Comparison of ENCODE assay signal across 19 cellular contexts in genomic region chr13:80888421-80888820, GRCh38.
DNase-seq lines count a peak whose midpoint lies in the region; ATAC-seq, FAIRE-seq and TF ChIP-seq lines count a peak whose summit lies in the region.
"Had no signal": no experiment of that assay in that cellular context is flagged by ENCODE, and none has a peak within 500 bp of the region (broad histone marks: within the 10 kb centered on the region; RNA-seq: fewer than 3 reads in every experiment).

No MANE protein-coding gene starts in this region.

- no peaks in the 10 kb centered on the region for H3F3A ChIP-seq in neural progenitor cell (ENCODE audit: low read depth)

- H3K36me3 Mint-ChIP-seq in neural progenitor cell (no peaks in the 10 kb centered on the region), endodermal cell (ENCODE audit: low read depth) (no peaks in the 10 kb centered on the region)
- H3K36me3 Mint-ChIP-seq in stimulated activated effector memory CD8-positive, alpha-beta T cell treated with anti-CD3 and anti-CD28 coated beads, Interleukin-12 subunit alpha, Interleukin-12 subunit beta, amount 100 ng/mL, for 72 hours: no peaks in the 10 kb centered on the region
- H3K36me3 Mint-ChIP-seq in activated T-cell treated with anti-CD3 and anti-CD28 coated beads, Interleukin-2, amount 50 U/mL, for 24 hours (ENCODE audit: low read depth): no peaks in the 10 kb centered on the region
- H3K36me3 Mint-ChIP-seq: CD8-positive, alpha-beta T cell had no signal

- 87 to 100% methylated on average over 2 of the region's 2 CpGs for WGBS in endodermal cell (ENCODE audit: insufficient coverage in 1 of 2, insufficient read length in 1 of 2), 2 experiments

- H3K79me2 ChIP-seq in neural progenitor cell (ENCODE audit: low read depth): no peaks in the 10 kb centered on the region

- no peak overlapping the region for H3K4me2 ChIP-seq in neural progenitor cell
- H3K4me2 ChIP-seq: BLaER1 treated with 17β-estradiol and CSF1 and Interleukin-3, amounts not matched to agents 10 nM and 100 nM; GM23338 had no signal

- ATAC-seq in stimulated activated effector memory CD8-positive, alpha-beta T cell treated with anti-CD3 and anti-CD28 coated beads, Interleukin-12 subunit alpha, Interleukin-12 subunit beta, amount 100 ng/mL, for 72 hours: peak; percentile 11
- ATAC-seq: CD8-positive, alpha-beta T cell; GM23338 had no signal

- H3K9me3 ChIP-seq in adipocyte (ENCODE audit: control insufficient read depth, low read length) (no peaks in the 10 kb centered on the region), neural progenitor cell (ENCODE audit: low read depth) (no peaks in the 10 kb centered on the region), endodermal cell (ENCODE audit: control insufficient read depth, low read length) (no peaks in the 10 kb centered on the region)
- H3K9me3 ChIP-seq: BLaER1 treated with 17β-estradiol and CSF1 and Interleukin-3, amounts not matched to agents 10 nM and 100 nM had no signal

- H3K9ac ChIP-seq in adipocyte (ENCODE audit: low read length) (peak overlapping the region; percentile 67), neural progenitor cell (no peak overlapping the region), endodermal cell (ENCODE audit: extremely low read depth, low read length, poor library complexity, severe bottlenecking) (no peak overlapping the region)
- H3K9ac ChIP-seq: BLaER1 treated with 17β-estradiol and CSF1 and Interleukin-3, amounts not matched to agents 10 nM and 100 nM had no signal

- H3K27me3 Mint-ChIP-seq in neural progenitor cell (ENCODE audit: insufficient read depth, low read depth): no peaks in the 10 kb centered on the region
- H3K27me3 Mint-ChIP-seq in endodermal cell (ENCODE audit: insufficient read depth): no peaks in the 10 kb centered on the region
- no peaks in the 10 kb centered on the region for H3K27me3 Mint-ChIP-seq in activated T-cell treated with anti-CD3 and anti-CD28 coated beads, Interleukin-2, amount 50 U/mL, for 24 hours
- H3K27me3 Mint-ChIP-seq: B cell had no signal

- no peaks in the 10 kb centered on the region for H4K20me1 ChIP-seq in neural progenitor cell (ENCODE audit: low read depth)
- H4K20me1 ChIP-seq: BLaER1 treated with 17β-estradiol and CSF1 and Interleukin-3, amounts not matched to agents 10 nM and 100 nM had no signal

- H3K36me3 ChIP-seq in adipocyte (ENCODE audit: control insufficient read depth, insufficient read depth, low read length, severe bottlenecking) (no peaks in the 10 kb centered on the region), neural progenitor cell (no peaks in the 10 kb centered on the region), endodermal cell (ENCODE audit: control insufficient read depth, insufficient read depth, low read length) (no peaks in the 10 kb centered on the region)
- H3K36me3 ChIP-seq: BLaER1 treated with 17β-estradiol and CSF1 and Interleukin-3, amounts not matched to agents 10 nM and 100 nM had no signal

- H3K27ac Mint-ChIP-seq in neural progenitor cell (no peak overlapping the region), endodermal cell (no peak overlapping the region)
- no peak overlapping the region for H3K27ac Mint-ChIP-seq in stimulated activated effector memory CD8-positive, alpha-beta T cell treated with anti-CD3 and anti-CD28 coated beads, Interleukin-12 subunit alpha, Interleukin-12 subunit beta, amount 100 ng/mL, for 72 hours
- H3K27ac Mint-ChIP-seq in activated T-cell treated with anti-CD3 and anti-CD28 coated beads, Interleukin-2, amount 50 U/mL, for 24 hours: no peak overlapping the region
- H3K27ac Mint-ChIP-seq: B cell; CD8-positive, alpha-beta T cell; GM23338 had no signal

- H3K4me1 ChIP-seq in adipocyte (ENCODE audit: control insufficient read depth, insufficient read depth, low read length) (peaks cover 17% of the 10 kb centered on the region), neural progenitor cell (peaks cover 10% of the 10 kb centered on the region), endodermal cell (ENCODE audit: control insufficient read depth, insufficient read depth, low read length) (no peaks in the 10 kb centered on the region)
- H3K4me1 ChIP-seq: BLaER1 treated with 17β-estradiol and CSF1 and Interleukin-3, amounts not matched to agents 10 nM and 100 nM had no signal

- H3K9me3 Mint-ChIP-seq in neural progenitor cell (no peaks in the 10 kb centered on the region), endodermal cell (no peaks in the 10 kb centered on the region)
- peaks cover 17% of the 10 kb centered on the region for H3K9me3 Mint-ChIP-seq in stimulated activated effector memory CD8-positive, alpha-beta T cell treated with anti-CD3 and anti-CD28 coated beads, Interleukin-12 subunit alpha, Interleukin-12 subunit beta, amount 100 ng/mL, for 72 hours
- peaks cover 4% of the 10 kb centered on the region for H3K9me3 Mint-ChIP-seq in activated T-cell treated with anti-CD3 and anti-CD28 coated beads, Interleukin-2, amount 50 U/mL, for 24 hours
- H3K9me3 Mint-ChIP-seq: CD8-positive, alpha-beta T cell; GM23338 had no signal

- no peaks in the 10 kb centered on the region for H3K4me1 Mint-ChIP-seq in neural progenitor cell
- no peaks in the 10 kb centered on the region for H3K4me1 Mint-ChIP-seq in stimulated activated effector memory CD8-positive, alpha-beta T cell treated with anti-CD3 and anti-CD28 coated beads, Interleukin-12 subunit alpha, Interleukin-12 subunit beta, amount 100 ng/mL, for 72 hours
- no peaks in the 10 kb centered on the region for H3K4me1 Mint-ChIP-seq in endodermal cell
- H3K4me1 Mint-ChIP-seq in activated T-cell treated with anti-CD3 and anti-CD28 coated beads, Interleukin-2, amount 50 U/mL, for 24 hours (ENCODE audit: low read depth): no peaks in the 10 kb centered on the region
- H3K4me1 Mint-ChIP-seq: B cell had no signal

- H2AFZ ChIP-seq in neural progenitor cell (replicated peaks): peak overlapping the region; percentile 34
- H2AFZ ChIP-seq: GM23338 had no signal

- TF ChIP-seq CTCF in neural progenitor cell (IDR thresholded peaks at IDR 0.05) (no peak), endodermal cell (conservative IDR thresholded peaks at IDR 0.05) (no peak)

- H3K4me3 Mint-ChIP-seq in neural progenitor cell (no peak overlapping the region), endodermal cell (no peak overlapping the region)
- no peak overlapping the region for H3K4me3 Mint-ChIP-seq in stimulated activated effector memory CD8-positive, alpha-beta T cell treated with anti-CD3 and anti-CD28 coated beads, Interleukin-12 subunit alpha, Interleukin-12 subunit beta, amount 100 ng/mL, for 72 hours
- H3K4me3 Mint-ChIP-seq in activated T-cell treated with anti-CD3 and anti-CD28 coated beads, Interleukin-2, amount 50 U/mL, for 24 hours: no peak overlapping the region
- H3K4me3 Mint-ChIP-seq: B cell; CD8-positive, alpha-beta T cell; GM23338 had no signal

- FAIRE-seq in RCC 7860 (lab: Jason Lieb, UNC): no peak
- FAIRE-seq: GM12878, GM19239, H54 had no signal

- H3K27me3 ChIP-seq in adipocyte (replicated peaks; ENCODE audit: control insufficient read depth, insufficient read depth, low read length): no peaks in the 10 kb centered on the region
- H3K27me3 ChIP-seq in neural progenitor cell: no peaks in the 10 kb centered on the region
- no peaks in the 10 kb centered on the region for H3K27me3 ChIP-seq in endodermal cell (ENCODE audit: control insufficient read depth, insufficient read depth, low read length, poor library complexity, severe bottlenecking)
- H3K27me3 ChIP-seq: BLaER1 treated with 17β-estradiol and CSF1 and Interleukin-3, amounts not matched to agents 10 nM and 100 nM had no signal

- no peak for DNase-seq in adipocyte (ENCODE audit: low read depth)
- DNase-seq in cerebellum (ENCODE audit: low spot score): peak; percentile 64
- DNase-seq in neural progenitor cell (ENCODE audit: low spot score): no peak
- no peak for DNase-seq in stimulated activated effector memory CD8-positive, alpha-beta T cell treated with anti-CD3 and anti-CD28 coated beads, Interleukin-12 subunit alpha, Interleukin-12 subunit beta, amount 100 ng/mL, for 72 hours (ENCODE audit: low spot score in 2 of 2)
- DNase-seq in RCC 7860 (ENCODE audit: low spot score): no peak
- DNase-seq in endodermal cell: no peak
- DNase-seq in NCI-H69 (lab: John Stamatoyannopoulos, UW): no peak
- no peak for DNase-seq in activated T-cell treated with anti-CD3 and anti-CD28 coated beads, Interleukin-2, amount 50 U/mL, for 24 hours
- DNase-seq: Calu3; CD8-positive, alpha-beta T cell; DMS79 treated with DMSO at 0.1 percent for 48 hours; HCEC 1CT had no signal

- H3K4me3 ChIP-seq in adipocyte (ENCODE audit: low read length) (peak overlapping the region; percentile 59), neural progenitor cell (no peak overlapping the region), endodermal cell (ENCODE audit: low read length) (no peak overlapping the region)
- H3K4me3 ChIP-seq: BLaER1 treated with 17β-estradiol and CSF1 and Interleukin-3, amounts not matched to agents 10 nM and 100 nM; GM12878; GM23338 had no signal

- H3K27ac ChIP-seq in neural progenitor cell: no peak overlapping the region
- H3K27ac ChIP-seq in endodermal cell (ENCODE audit: low read depth, low read length): no peak overlapping the region
- H3K27ac ChIP-seq: BLaER1 treated with 17β-estradiol and CSF1 and Interleukin-3, amounts not matched to agents 10 nM and 100 nM; HL-60 had no signal
